8 cellular contexts compared by ENCODE assay signal in genomic region chr6:169990095-169991030, GRCh38.
DNase-seq lines count a peak whose midpoint lies in the region; ATAC-seq and TF ChIP-seq lines count a peak whose summit lies in the region.

No MANE protein-coding gene starts in this region.

- TF ChIP-seq CTCF in adrenal gland (IDR thresholded peaks at IDR 0.05): peak in 3 of 6 experiments; percentile 16 to 28 (median 19)

- no peaks in the 10 kb centered on the region for H3K9me3 ChIP-seq in adrenal gland (replicated peaks in 1 of 3)

- intact Hi-C loops in adrenal gland (cut with DNase I): no loop called here

- no peak overlapping the region for H3K4me3 ChIP-seq in adrenal gland

- H3K4me1 ChIP-seq in adrenal gland (replicated peaks in 1 of 2): no peaks in the 10 kb centered on the region

- whole genome bisulfite sequencing in adrenal gland, 4 donors: 72 to 74% (median 73%) methylated on average over 26 to 32 of the region's 32 CpGs

- H3K36me3 ChIP-seq in adrenal gland (replicated peaks in 1 of 2): no peaks in the 10 kb centered on the region

- H3K27me3 ChIP-seq in adrenal gland: no peaks in the 10 kb centered on the region

- ATAC-seq in GM21447 (IDR thresholded peaks at IDR 0.05; ENCODE audit: unreplicated experiment): peak; percentile 65
- no peak for ATAC-seq in GM19328 (IDR thresholded peaks at IDR 0.05; ENCODE audit: unreplicated experiment)
- ATAC-seq in GM19324 (IDR thresholded peaks at IDR 0.05; ENCODE audit: low FRiP score, unreplicated experiment): no peak

- DNase-seq in NOMO-1 (lab: John Stamatoyannopoulos, UW; ENCODE audit: unreplicated experiment in 2 of 2) (peak; percentile 89 to 93), adrenal gland (peak in 6 of 7 donors; percentile 42 to 67 (median 59)), NCI-H1930 (lab: John Stamatoyannopoulos, UW) (no peak), amniotic stem cell (lab: John Stamatoyannopoulos, UW) (no peak)
- peak; percentile 1 to 32 for DNase-seq in stimulated activated CD4-positive, alpha-beta T cell treated with anti-CD3 and anti-CD28 coated beads, Interleukin-1b, Interleukin-23, amount 100 ng/mL, for 4 hours (ENCODE audit: low read depth in 2 of 2)

- TF ChIP-seq POLR2A in adrenal gland (IDR thresholded peaks at IDR 0.05): no peak

- H3K27ac ChIP-seq in adrenal gland: peak overlapping the region in 1 of 5 donors; percentile 22

Comparison
In these comparisons a context has a peak if more than half of its experiments do, and no peak if none do; other contexts are left out.
1. DNase-seq: peak in NOMO-1 (2 of 2), adrenal gland (6 of 7) and stimulated activated CD4-positive, alpha-beta T cell treated with anti-CD3 and anti-CD28 coated beads, Interleukin-1b, Interleukin-23, amount 100 ng/mL, for 4 hours (2 of 2); none in NCI-H1930 (0 of 2) and amniotic stem cell (single experiment).